In genomic region chr18:3115430-3116025, GRCh38 we compare ENCODE assay signal across 30 cellular contexts.
DNase-seq lines count a peak whose midpoint lies in the region; ATAC-seq and TF ChIP-seq lines count a peak whose summit lies in the region.
"Had no signal": no experiment of that assay in that cellular context is flagged by ENCODE, and none has a peak within 500 bp of the region (broad histone marks: within the 10 kb centered on the region; RNA-seq: fewer than 3 reads in every experiment).

No MANE protein-coding gene starts in this region.

- no peaks in the 10 kb centered on the region for H3K36me3 Mint-ChIP-seq in natural killer cell

- H3K9me3 ChIP-seq in BLaER1 = no peaks in the 10 kb centered on the region
- H3K9me3 ChIP-seq: colonic mucosa, thoracic aorta had no signal

- TF ChIP-seq CTCF in HL-60 (IDR thresholded peaks at IDR 0.05; ENCODE audit: insufficient read depth, low read length) (no peak), natural killer cell (IDR thresholded peaks at IDR 0.05) (no peak)

- H3K4me3 Mint-ChIP-seq in natural killer cell = no peak overlapping the region
- H3K4me3 Mint-ChIP-seq: activated naive CD4-positive, alpha-beta T cell treated with anti-CD3 and anti-CD28 coated beads, Interleukin-2, amount 50 U/mL, for 24 hours; B cell; memory B cell had no signal

- H3K4me2 ChIP-seq in BLaER1 = peak overlapping the region; percentile 51

- peaks cover 23% of the 10 kb centered on the region for H3K4me1 ChIP-seq in BLaER1
- H3K4me1 ChIP-seq: colonic mucosa had no signal

- H3K9ac ChIP-seq in BLaER1 = no peak overlapping the region

- peak in 1 of 2 experiments; percentile 85 for DNase-seq in HL-60 (ENCODE audit: low read depth in 1 of 2, low spot score in 1 of 2)
- peak; percentile 60 for DNase-seq in SKM-1 treated with dmso at 0.1 percent for 144 hours (lab: John Stamatoyannopoulos, UW; ENCODE audit: unreplicated experiment)
- peak; percentile 65 for DNase-seq in left kidney (ENCODE audit: low read depth, low spot score)
- no peak for DNase-seq in H7
- no peak for DNase-seq in NCI-H146 treated with DMSO at 0.1 percent for 48 hours (lab: John Stamatoyannopoulos, UW; ENCODE audit: unreplicated experiment)
- no peak for DNase-seq in natural killer cell
- DNase-seq: activated CD4-positive, alpha-beta T cell treated with anti-CD3 and anti-CD28 coated beads, Interleukin-2, amount 50 U/mL, for 1 hour; Calu3; colonic mucosa; effector memory CD4-positive, alpha-beta T cell; IMR-90; NCI-H146; NCI-H2171 treated with DMSO at 0.1 percent for 48 hours; NCI-H748 treated with DMSO at 0.1 percent for 48 hours; occipital lobe; OCI-M1; retina; stimulated activated CD4-positive, alpha-beta T cell treated with anti-CD3 and anti-CD28 coated beads, Interleukin-12 subunit alpha, Interleukin-12 subunit beta, amount 100 ng/mL, for 4 hours; stimulated activated CD4-positive, alpha-beta T cell treated with anti-CD3 and anti-CD28 coated beads, Interleukin-4, amount 100 ng/mL, for 4 hours; stimulated activated naive CD4-positive, alpha-beta T cell treated with Interleukin-2 at 50 U/mL for 16 hours; T-helper 9 cell; WERI-Rb-1 had no signal

- intact Hi-C loops in natural killer cell (cut with micrococcal nuclease) = no loop called here

- no peak overlapping the region for H3K27ac Mint-ChIP-seq in natural killer cell
- H3K27ac Mint-ChIP-seq: activated naive CD4-positive, alpha-beta T cell treated with anti-CD3 and anti-CD28 coated beads, Interleukin-2, amount 50 U/mL, for 24 hours; B cell; memory B cell had no signal

- no peaks in the 10 kb centered on the region for H3K4me1 Mint-ChIP-seq in natural killer cell
- H3K4me1 Mint-ChIP-seq: activated naive CD4-positive, alpha-beta T cell treated with anti-CD3 and anti-CD28 coated beads, Interleukin-2, amount 50 U/mL, for 24 hours; B cell; memory B cell had no signal

- H4K20me1 ChIP-seq in BLaER1 = no peaks in the 10 kb centered on the region

- H3K27me3 ChIP-seq in BLaER1 (no peaks in the 10 kb centered on the region), HL-60 (ENCODE audit: insufficient read depth, poor library complexity, severe bottlenecking) (no peaks in the 10 kb centered on the region), H7 (ENCODE audit: control insufficient read depth, insufficient read depth, low read length) (peaks cover 22% of the 10 kb centered on the region)
- H3K27me3 ChIP-seq: colonic mucosa had no signal

- H3K36me3 ChIP-seq in BLaER1 = no peaks in the 10 kb centered on the region
- no peaks in the 10 kb centered on the region for H3K36me3 ChIP-seq in H7 (replicated peaks; ENCODE audit: control insufficient read depth, insufficient read depth, low read length)
- H3K36me3 ChIP-seq: colonic mucosa, WERI-Rb-1 had no signal

- H3K27me3 Mint-ChIP-seq in natural killer cell (ENCODE audit: low read depth in 2 of 2) = no peaks in the 10 kb centered on the region
- H3K27me3 Mint-ChIP-seq: activated naive CD4-positive, alpha-beta T cell treated with anti-CD3 and anti-CD28 coated beads, Interleukin-2, amount 50 U/mL, for 24 hours; B cell had no signal

- no peak for ATAC-seq in HG02970 (IDR thresholded peaks at IDR 0.05; ENCODE audit: low FRiP score, unreplicated experiment)
- ATAC-seq in natural killer cell = no peak
- ATAC-seq: HCT116, Right ventricle myocardium inferior had no signal

- H3K27ac ChIP-seq in BLaER1 (no peak overlapping the region), HL-60 (replicated peaks) (peak overlapping the region; percentile 59)
- H3K27ac ChIP-seq: colonic mucosa, thoracic aorta, WERI-Rb-1 had no signal

- H3K4me3 ChIP-seq in BLaER1 (no peak overlapping the region), HL-60 (replicated peaks; ENCODE audit: insufficient read depth, low read length) (no peak overlapping the region), H7 (ENCODE audit: insufficient read depth, low read depth, low read length) (no peak overlapping the region)
- H3K4me3 ChIP-seq: colonic mucosa, thoracic aorta had no signal

- H3K9me3 Mint-ChIP-seq in natural killer cell = no peaks in the 10 kb centered on the region
- H3K9me3 Mint-ChIP-seq: activated naive CD4-positive, alpha-beta T cell treated with anti-CD3 and anti-CD28 coated beads, Interleukin-2, amount 50 U/mL, for 24 hours; memory B cell had no signal

Comparison
In these comparisons a context has a peak if more than half of its experiments do, and no peak if none do; other contexts are left out.
1. DNase-seq: peak in SKM-1 treated with dmso at 0.1 percent for 144 hours (single experiment) and left kidney (single experiment); none in H7 (single experiment), NCI-H146 treated with DMSO at 0.1 percent for 48 hours (single experiment) and natural killer cell (single experiment).